17 cellular contexts compared by ENCODE assay signal in genomic region chr10:101046332-101047238, GRCh38. TPM values are rescaled to one million over a fixed set of nuclear protein-coding genes. Genes with fewer than 3 reads are reported as not detected.
DNase-seq lines count a peak whose midpoint lies in the region; ATAC-seq and TF ChIP-seq lines count a peak whose summit lies in the region.
"Had no signal": no experiment of that assay in that cellular context is flagged by ENCODE, and none has a peak within 500 bp of the region (broad histone marks: within the 10 kb centered on the region; RNA-seq: fewer than 3 reads in every experiment).

No MANE protein-coding gene starts in this region.

- peak overlapping the region in 1 of 11 experiments; percentile 32; a peak in 4 of 22 replicates for H3K9ac ChIP-seq in BLaER1 treated with 17β-estradiol and CSF1 and Interleukin-3, amounts not matched to agents 10 nM and 100 nM
- H3K9ac ChIP-seq: KMS-11 had no signal

- H3K27ac Mint-ChIP-seq in HFFc6 (peak overlapping the region; percentile 69; the same call in 1 of the 2 replicates), Calu3 (ENCODE audit: unreplicated experiment) (no peak overlapping the region)
- H3K27ac Mint-ChIP-seq in activated T-helper 1 cell treated with anti-CD3 and anti-CD28 coated beads, Interleukin-12 subunit alpha, Interleukin-12 subunit beta, Interleukin-2, Interleukin-4 antibody, amounts not matched to agents 30 ng/mL and 10 ng/mL and 1 ng/mL, durations not matched to agents 14 hours and 24 hours and 36 hours = peak overlapping the region; percentile 15
- H3K27ac Mint-ChIP-seq: activated T-cell treated with anti-CD3 and anti-CD28 coated beads, Interleukin-2, amount 50 U/mL, for 24 hours had no signal

- no peaks in the 10 kb centered on the region for H3K9me3 Mint-ChIP-seq in HFFc6
- no peaks in the 10 kb centered on the region for H3K9me3 Mint-ChIP-seq in activated T-helper 1 cell treated with anti-CD3 and anti-CD28 coated beads, Interleukin-12 subunit alpha, Interleukin-12 subunit beta, Interleukin-2, Interleukin-4 antibody, amounts not matched to agents 30 ng/mL and 10 ng/mL and 1 ng/mL, durations not matched to agents 14 hours and 24 hours and 36 hours
- no peaks in the 10 kb centered on the region for H3K9me3 Mint-ChIP-seq in Calu3 (ENCODE audit: low read depth, unreplicated experiment)
- H3K9me3 Mint-ChIP-seq: activated T-cell treated with anti-CD3 and anti-CD28 coated beads, Interleukin-2, amount 50 U/mL, for 24 hours had no signal

- intact Hi-C loops in activated T-helper 1 cell treated with anti-CD3 and anti-CD28 coated beads, Interleukin-12 subunit alpha, Interleukin-12 subunit beta, Interleukin-2, Interleukin-4 antibody, amounts not matched to agents 30 ng/mL and 10 ng/mL and 1 ng/mL, durations not matched to agents 14 hours and 24 hours and 36 hours (cut with micrococcal nuclease) = loop anchor here (5.0 kb wide), 1 partner anchor 176 kb away; no protein-coding TSS in a partner anchor
- intact Hi-C loops in lower lobe of right lung (cut with DNase I) = no loop called here
- intact Hi-C loops in Calu3 (cut with micrococcal nuclease; ENCODE audit: unreplicated experiment) = no loop called here
- intact Hi-C loops in dorsolateral prefrontal cortex (cut with DNase I) = no loop called here

- TF ChIP-seq CTCF in HFFc6 (IDR thresholded peaks at IDR 0.05) = no peak; the same call in 1 of the 2 replicates
- TF ChIP-seq CTCF in lower lobe of right lung (IDR thresholded peaks at IDR 0.05) = no peak
- no peak for TF ChIP-seq CTCF in Calu3 (IDR thresholded peaks at IDR 0.05; ENCODE audit: unreplicated experiment)
- TF ChIP-seq CTCF in dorsolateral prefrontal cortex (IDR thresholded peaks at IDR 0.05 in 54 of 56, conservative IDR thresholded peaks at IDR 0.05 in 2 of 56; ENCODE audit: low read depth in 1 of 56, partially characterized antibody in 56 of 56) = no peak

- H3K4me3 ChIP-seq in BLaER1 treated with 17β-estradiol and CSF1 and Interleukin-3, amounts not matched to agents 10 nM and 100 nM = no peak overlapping the region
- H3K4me3 ChIP-seq in lower lobe of right lung (no peak overlapping the region), dorsolateral prefrontal cortex (no peak overlapping the region)
- H3K4me3 ChIP-seq: gastrocnemius medialis, ovary had no signal

- peaks cover 57% of the 10 kb centered on the region for H3K4me1 Mint-ChIP-seq in HFFc6 (ENCODE audit: low read depth)
- H3K4me1 Mint-ChIP-seq in activated T-helper 1 cell treated with anti-CD3 and anti-CD28 coated beads, Interleukin-12 subunit alpha, Interleukin-12 subunit beta, Interleukin-2, Interleukin-4 antibody, amounts not matched to agents 30 ng/mL and 10 ng/mL and 1 ng/mL, durations not matched to agents 14 hours and 24 hours and 36 hours (ENCODE audit: low read depth) = peaks cover 34% of the 10 kb centered on the region
- peaks cover 27% of the 10 kb centered on the region for H3K4me1 Mint-ChIP-seq in Calu3 (ENCODE audit: low read depth, unreplicated experiment)

- no TSS peak for BruUV-seq in Calu3 (replicated peaks; lab: Mats Ljungman, UMichigan)

- ATAC-seq in lower lobe of right lung = no peak
- no peak for ATAC-seq in GM21619 (IDR thresholded peaks at IDR 0.05; ENCODE audit: unreplicated experiment)
- ATAC-seq: gastrocnemius medialis had no signal

- H3K27me3 Mint-ChIP-seq in HFFc6 (ENCODE audit: insufficient read depth) (peaks cover 15% of the 10 kb centered on the region), Calu3 (ENCODE audit: unreplicated experiment) (peaks cover 38% of the 10 kb centered on the region)
- H3K27me3 Mint-ChIP-seq in activated T-helper 1 cell treated with anti-CD3 and anti-CD28 coated beads, Interleukin-12 subunit alpha, Interleukin-12 subunit beta, Interleukin-2, Interleukin-4 antibody, amounts not matched to agents 30 ng/mL and 10 ng/mL and 1 ng/mL, durations not matched to agents 14 hours and 24 hours and 36 hours (ENCODE audit: insufficient read depth) = peaks cover 49% of the 10 kb centered on the region

- H3K27me3 ChIP-seq in BLaER1 treated with 17β-estradiol and CSF1 and Interleukin-3, amounts not matched to agents 10 nM and 100 nM = peaks cover 42 to 61% (median 51%) of the 10 kb centered on the region in 11 experiments
- H3K27me3 ChIP-seq in lower lobe of right lung (ENCODE audit: low read depth) (peaks cover 57% of the 10 kb centered on the region), dorsolateral prefrontal cortex (peaks cover 17 to 57% (median 49%) of the 10 kb centered on the region in 45 donors)

- H3K4me3 Mint-ChIP-seq in HFFc6 (peak overlapping the region; percentile 78), Calu3 (ENCODE audit: low read depth, unreplicated experiment) (no peak overlapping the region)
- no peak overlapping the region for H3K4me3 Mint-ChIP-seq in activated T-helper 1 cell treated with anti-CD3 and anti-CD28 coated beads, Interleukin-12 subunit alpha, Interleukin-12 subunit beta, Interleukin-2, Interleukin-4 antibody, amounts not matched to agents 30 ng/mL and 10 ng/mL and 1 ng/mL, durations not matched to agents 14 hours and 24 hours and 36 hours
- H3K4me3 Mint-ChIP-seq: activated T-cell treated with anti-CD3 and anti-CD28 coated beads, Interleukin-2, amount 50 U/mL, for 24 hours had no signal

- peaks cover 0 to 5% (median 0%) of the 10 kb centered on the region in 11 experiments; a peak in 1 of 22 replicates for H3K36me3 ChIP-seq in BLaER1 treated with 17β-estradiol and CSF1 and Interleukin-3, amounts not matched to agents 10 nM and 100 nM
- H3K36me3 ChIP-seq in lower lobe of right lung = no peaks in the 10 kb centered on the region
- H3K36me3 ChIP-seq: gastrocnemius medialis, ovary had no signal

- peaks cover 0 to 46% (median 16%) of the 10 kb centered on the region in 11 experiments; a peak in 14 of 22 replicates for H4K20me1 ChIP-seq in BLaER1 treated with 17β-estradiol and CSF1 and Interleukin-3, amounts not matched to agents 10 nM and 100 nM

- DNase-seq in HFFc6 (peak; percentile 18), lower lobe of right lung (peak; percentile 32), LoVo (ENCODE audit: low spot score) (no peak), Calu3 (no peak), dorsolateral prefrontal cortex (no peak)
- DNase-seq in activated T-helper 1 cell treated with anti-CD3 and anti-CD28 coated beads, Interleukin-12 subunit alpha, Interleukin-12 subunit beta, Interleukin-2, Interleukin-4 antibody, amounts not matched to agents 30 ng/mL and 10 ng/mL and 1 ng/mL, durations not matched to agents 14 hours and 24 hours and 36 hours (ENCODE audit: low spot score) = no peak
- DNase-seq: activated CD4-positive, alpha-beta T cell treated with anti-CD3 and anti-CD28 coated beads, Interleukin-2, amount 50 U/mL, for 1 hour; activated T-cell treated with anti-CD3 and anti-CD28 coated beads, Interleukin-2, amount 50 U/mL, for 24 hours; AML-193; DND-41; gastrocnemius medialis; NK-92 treated with Interleukin-12 subunit alpha and Interleukin-12 subunit beta, amount 100 ng/mL, for 24 hours; ovary; stimulated activated naive CD4-positive, alpha-beta T cell had no signal

- H3K4me2 ChIP-seq in BLaER1 treated with 17β-estradiol and CSF1 and Interleukin-3, amounts not matched to agents 10 nM and 100 nM = peak overlapping the region in 9 of 11 experiments; percentile 21 to 60 (median 40); a peak in 17 of 22 replicates
- H3K4me2 ChIP-seq: KMS-11 had no signal

- no peak overlapping the region for H3K27ac ChIP-seq in BLaER1 treated with 17β-estradiol and CSF1 and Interleukin-3, amounts not matched to agents 10 nM and 100 nM
- H3K27ac ChIP-seq in lower lobe of right lung (no peak overlapping the region), dorsolateral prefrontal cortex (no peak overlapping the region)
- H3K27ac ChIP-seq: gastrocnemius medialis, KMS-11, ovary had no signal

- peaks cover 27 to 50% (median 43%) of the 10 kb centered on the region in 10 experiments for H3K4me1 ChIP-seq in BLaER1 treated with 17β-estradiol and CSF1 and Interleukin-3, amounts not matched to agents 10 nM and 100 nM
- peaks cover 29% of the 10 kb centered on the region for H3K4me1 ChIP-seq in lower lobe of right lung

- CTCF ChIA-PET in Calu3 (lab: Charles Lee) = no interaction called here

- H3K9me3 ChIP-seq in BLaER1 treated with 17β-estradiol and CSF1 and Interleukin-3, amounts not matched to agents 10 nM and 100 nM (replicated peaks in 1 of 11) = no peaks in the 10 kb centered on the region
- no peaks in the 10 kb centered on the region for H3K9me3 ChIP-seq in lower lobe of right lung
- H3K9me3 ChIP-seq: gastrocnemius medialis, ovary had no signal

- no peaks in the 10 kb centered on the region; the same call in none of the 2 replicates for H3K36me3 Mint-ChIP-seq in HFFc6 (ENCODE audit: low read depth)
- H3K36me3 Mint-ChIP-seq in activated T-helper 1 cell treated with anti-CD3 and anti-CD28 coated beads, Interleukin-12 subunit alpha, Interleukin-12 subunit beta, Interleukin-2, Interleukin-4 antibody, amounts not matched to agents 30 ng/mL and 10 ng/mL and 1 ng/mL, durations not matched to agents 14 hours and 24 hours and 36 hours (ENCODE audit: low read depth) = peaks cover 5% of the 10 kb centered on the region
- peaks cover 15% of the 10 kb centered on the region for H3K36me3 Mint-ChIP-seq in Calu3 (ENCODE audit: insufficient read depth, unreplicated experiment)

RNA-seq across cellular contexts. Expression of gene KAZALD1, which starts 15.2 kb away (rescaled TPM):
- 10 to 100 TPM; 14.5 to 21.1 (median 19.9) TPM for total RNA-seq in HFFc6 (2021; fragmentation: NEBNext Ultra II Directional; extraction: Animal tissue kit (Norgen Biotek cat#: 25700))
- total RNA-seq in activated T-helper 1 cell treated with anti-CD3 and anti-CD28 coated beads, Interleukin-12 subunit alpha, Interleukin-12 subunit beta, Interleukin-2, Interleukin-4 antibody, amounts not matched to agents 30 ng/mL and 10 ng/mL and 1 ng/mL, durations not matched to agents 14 hours and 24 hours and 36 hours = 0.57 and 0.73 TPM in 2 replicates
- total RNA-seq in lower lobe of right lung (9.9 TPM), Calu3 (2022) (1.7 and 1.8 TPM in 2 replicates), dorsolateral prefrontal cortex (1 to 10 TPM in 105 of 120 experiments, under 1 TPM in 15; 0.37 to 6.3 (median 1.9) TPM)

RNA-seq across cellular contexts. Expression of gene SFXN3, which starts 15.6 kb away (rescaled TPM):
- 10 to 100 TPM; 44.1 to 57.4 (median 50.5) TPM for total RNA-seq in HFFc6 (2021; fragmentation: NEBNext Ultra II Directional; extraction: Animal tissue kit (Norgen Biotek cat#: 25700))
- total RNA-seq in activated T-helper 1 cell treated with anti-CD3 and anti-CD28 coated beads, Interleukin-12 subunit alpha, Interleukin-12 subunit beta, Interleukin-2, Interleukin-4 antibody, amounts not matched to agents 30 ng/mL and 10 ng/mL and 1 ng/mL, durations not matched to agents 14 hours and 24 hours and 36 hours = 34.8 and 39.0 TPM in 2 replicates
- 57.8 TPM for total RNA-seq in lower lobe of right lung
- 27.5 and 37.7 TPM in 2 replicates for total RNA-seq in Calu3 (2022)
- 100 to 1,000 TPM in 7 of 120 experiments, 10 to 100 TPM in 113; 53.8 to 127 (median 83.8) TPM for total RNA-seq in dorsolateral prefrontal cortex

RNA-seq across cellular contexts. Expression of gene PDZD7, which starts 15.7 kb away (rescaled TPM):
- total RNA-seq in HFFc6 (2021; fragmentation: NEBNext Ultra II Directional; extraction: Animal tissue kit (Norgen Biotek cat#: 25700)) = 1 to 10 TPM; 1.1 to 1.9 (median 1.2) TPM
- total RNA-seq in activated T-helper 1 cell treated with anti-CD3 and anti-CD28 coated beads, Interleukin-12 subunit alpha, Interleukin-12 subunit beta, Interleukin-2, Interleukin-4 antibody, amounts not matched to agents 30 ng/mL and 10 ng/mL and 1 ng/mL, durations not matched to agents 14 hours and 24 hours and 36 hours = 0.47 and 0.54 TPM in 2 replicates
- total RNA-seq in lower lobe of right lung (1.6 TPM), Calu3 (2022) (1.2 and 1.3 TPM in 2 replicates), dorsolateral prefrontal cortex (10 to 100 TPM; 11.3 to 42.8 (median 23.8) TPM)

RNA-seq across cellular contexts. Expression of gene LZTS2, which starts 47.0 kb away (rescaled TPM):
- 10 to 100 TPM; 66.8 to 80.5 (median 74.6) TPM for total RNA-seq in HFFc6 (2021; fragmentation: NEBNext Ultra II Directional; extraction: Animal tissue kit (Norgen Biotek cat#: 25700))
- total RNA-seq in activated T-helper 1 cell treated with anti-CD3 and anti-CD28 coated beads, Interleukin-12 subunit alpha, Interleukin-12 subunit beta, Interleukin-2, Interleukin-4 antibody, amounts not matched to agents 30 ng/mL and 10 ng/mL and 1 ng/mL, durations not matched to agents 14 hours and 24 hours and 36 hours = 22.3 TPM in 2 replicates
- total RNA-seq in lower lobe of right lung = 52.6 TPM
- total RNA-seq in Calu3 (2022) = 23.7 TPM in 2 replicates
- total RNA-seq in dorsolateral prefrontal cortex = 100 to 1,000 TPM in 1 of 120 experiments, 10 to 100 TPM in 119; 37.0 to 129 (median 54.7) TPM

RNA-seq across cellular contexts. Expression of gene TWNK, which starts 59.2 kb away (rescaled TPM):
- 1 to 10 TPM; 5.7 to 9.5 (median 7.0) TPM for total RNA-seq in HFFc6 (2021; fragmentation: NEBNext Ultra II Directional; extraction: Animal tissue kit (Norgen Biotek cat#: 25700))
- 41.1 and 42.3 TPM in 2 replicates for total RNA-seq in activated T-helper 1 cell treated with anti-CD3 and anti-CD28 coated beads, Interleukin-12 subunit alpha, Interleukin-12 subunit beta, Interleukin-2, Interleukin-4 antibody, amounts not matched to agents 30 ng/mL and 10 ng/mL and 1 ng/mL, durations not matched to agents 14 hours and 24 hours and 36 hours
- total RNA-seq in lower lobe of right lung = 5.8 TPM
- 13.8 and 14.7 TPM in 2 replicates for total RNA-seq in Calu3 (2022)
- total RNA-seq in dorsolateral prefrontal cortex = 10 to 100 TPM in 1 of 120 experiments, 1 to 10 TPM in 119; 3.4 to 10.0 (median 5.4) TPM

Comparison
In these comparisons a context has a peak if more than half of its experiments do, and no peak if none do; other contexts are left out.
1. DNase-seq: peak in HFFc6 (single experiment) and lower lobe of right lung (single experiment); none in activated T-helper 1 cell treated with anti-CD3 and anti-CD28 coated beads, Interleukin-12 subunit alpha, Interleukin-12 subunit beta, Interleukin-2, Interleukin-4 antibody, amounts not matched to agents 30 ng/mL and 10 ng/mL and 1 ng/mL, durations not matched to agents 14 hours and 24 hours and 36 hours (single experiment), LoVo (single experiment), Calu3 (single experiment) and dorsolateral prefrontal cortex (0 of 10).